In the genomic region with DNA sequence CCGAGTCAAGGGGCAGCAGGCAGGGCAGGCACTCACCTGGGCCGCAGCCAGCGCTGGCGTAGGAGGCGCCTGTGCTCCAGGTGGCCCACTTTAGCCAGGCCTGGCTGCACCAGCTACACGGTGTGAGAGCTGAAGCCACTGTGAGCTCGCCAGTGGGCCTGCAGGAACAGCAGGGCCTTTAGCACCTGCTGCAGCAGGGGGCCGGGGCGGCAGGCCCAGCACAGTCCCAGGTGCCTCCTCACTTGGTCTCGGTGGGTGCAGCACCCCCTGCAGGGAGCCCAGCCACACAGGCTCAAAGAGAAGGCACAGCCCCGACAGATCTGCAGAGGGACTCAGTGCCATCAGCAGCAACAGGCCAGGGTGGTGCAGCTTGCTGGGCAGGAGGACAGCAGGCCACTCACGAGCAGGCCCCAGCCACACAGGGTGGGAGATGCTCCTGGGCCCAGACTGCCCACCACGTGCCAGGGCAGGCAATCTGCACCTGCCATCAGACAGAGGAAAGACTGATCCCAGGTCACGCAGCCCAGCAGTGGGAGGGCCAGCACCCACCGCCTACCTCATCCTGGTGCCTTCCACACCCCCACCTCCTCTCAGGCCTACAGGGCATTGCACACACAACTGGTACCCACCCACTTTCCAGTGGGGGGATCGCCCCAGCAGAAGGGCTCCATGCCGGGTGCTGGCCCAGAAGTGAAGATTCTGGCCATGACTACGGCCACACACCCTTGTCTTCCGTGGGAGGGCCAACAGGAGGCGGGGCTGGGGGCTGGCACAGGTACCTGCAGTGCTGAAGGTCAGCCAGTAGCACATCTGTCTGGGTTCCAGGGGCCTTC, we compare ENCODE assay signal across 11 cellular contexts. TPM values are rescaled to one million over a fixed set of nuclear protein-coding genes. Genes with fewer than 3 reads are reported as not detected.
DNase-seq lines count a peak whose midpoint lies in the region; ATAC-seq and TF ChIP-seq lines count a peak whose summit lies in the region.
"Had no signal": no experiment of that assay in that cellular context is flagged by ENCODE, and none has a peak within 500 bp of the region (broad histone marks: within the 10 kb centered on the region; RNA-seq: fewer than 3 reads in every experiment).

No MANE protein-coding gene starts in this region.

- intact Hi-C loops in lower leg skin (cut with DNase I; ENCODE audit: low total_unique reads) = loop anchor here (5.0 kb wide), 1 partner anchor 606 kb away; no protein-coding TSS in a partner anchor

- H3K36me3 ChIP-seq in MM.1S (replicated peaks; ENCODE audit: insufficient read depth, low read length) = no peaks in the 10 kb centered on the region
- H3K36me3 ChIP-seq: uterus had no signal

- H3K9me2 ChIP-seq in MM.1S (replicated peaks; ENCODE audit: insufficient read depth, low read length) = no peaks in the 10 kb centered on the region

- no peak overlapping the region for H3K27ac Mint-ChIP-seq in activated naive CD4-positive, alpha-beta T cell treated with anti-CD3 and anti-CD28 coated beads, Interleukin-2, amount 50 U/mL, for 72 hours
- H3K27ac Mint-ChIP-seq in activated T-helper 17 cell treated with anti-CD3 and anti-CD28 coated beads, Interleukin-2, amount 50 U/mL, for 72 hours = no peak overlapping the region

- H3K9ac ChIP-seq in MM.1S (ENCODE audit: low read length) = no peak overlapping the region

- no peak for TF ChIP-seq POLR2A in lower leg skin (IDR thresholded peaks at IDR 0.05)

- ATAC-seq in activated naive CD4-positive, alpha-beta T cell treated with anti-CD3 and anti-CD28 coated beads, Interleukin-2, amount 50 U/mL, for 72 hours = peak; percentile 55 to 64
- ATAC-seq in activated T-helper 17 cell treated with anti-CD3 and anti-CD28 coated beads, Interleukin-2, amount 50 U/mL, for 72 hours (replicated peaks) = peak; percentile 44
- ATAC-seq in stimulated activated naive CD8-positive, alpha-beta T cell treated with anti-CD3 and anti-CD28 coated beads, Interleukin-15, Interleukin-2, amounts not matched to agents 100 U/mL and 50 U/mL, for 24 hours = no peak

- H3K4me1 ChIP-seq in MM.1S (ENCODE audit: low read length) = no peaks in the 10 kb centered on the region
- H3K4me1 ChIP-seq: uterus had no signal

- no peaks in the 10 kb centered on the region for H4K20me1 ChIP-seq in MM.1S (ENCODE audit: insufficient read depth, low read length)

- H3F3A ChIP-seq in MM.1S (ENCODE audit: insufficient read depth, low read length) = no peaks in the 10 kb centered on the region

- H3K27me3 Mint-ChIP-seq in activated T-helper 17 cell treated with anti-CD3 and anti-CD28 coated beads, Interleukin-2, amount 50 U/mL, for 72 hours = peaks cover 3% of the 10 kb centered on the region

- TF ChIP-seq CTCF in MM.1S (IDR thresholded peaks at IDR 0.05; ENCODE audit: low read length) = peak; percentile 9; the same call in 1 of the 2 replicates
- no peak for TF ChIP-seq CTCF in lower leg skin (IDR thresholded peaks at IDR 0.05)

- no peak overlapping the region for H3K4me3 Mint-ChIP-seq in activated T-helper 17 cell treated with anti-CD3 and anti-CD28 coated beads, Interleukin-2, amount 50 U/mL, for 72 hours

- peaks cover 32% of the 10 kb centered on the region for H3K27me3 ChIP-seq in MM.1S (replicated peaks; ENCODE audit: insufficient read depth, low read length)
- H3K27me3 ChIP-seq: uterus had no signal

- H2AFZ ChIP-seq in MM.1S (ENCODE audit: low read length) = no peak overlapping the region

- H3K36me3 Mint-ChIP-seq in activated naive CD4-positive, alpha-beta T cell treated with anti-CD3 and anti-CD28 coated beads, Interleukin-2, amount 50 U/mL, for 72 hours = no peaks in the 10 kb centered on the region
- no peaks in the 10 kb centered on the region for H3K36me3 Mint-ChIP-seq in activated T-helper 17 cell treated with anti-CD3 and anti-CD28 coated beads, Interleukin-2, amount 50 U/mL, for 72 hours (ENCODE audit: low read depth)

- H3K79me2 ChIP-seq in MM.1S (ENCODE audit: low read length) = no peaks in the 10 kb centered on the region

- no peaks in the 10 kb centered on the region for H3K4me1 Mint-ChIP-seq in activated T-helper 17 cell treated with anti-CD3 and anti-CD28 coated beads, Interleukin-2, amount 50 U/mL, for 72 hours

- no peaks in the 10 kb centered on the region for H3K9me3 Mint-ChIP-seq in activated naive CD4-positive, alpha-beta T cell treated with anti-CD3 and anti-CD28 coated beads, Interleukin-2, amount 50 U/mL, for 72 hours
- H3K9me3 Mint-ChIP-seq in activated T-helper 17 cell treated with anti-CD3 and anti-CD28 coated beads, Interleukin-2, amount 50 U/mL, for 72 hours = no peaks in the 10 kb centered on the region

- no peak overlapping the region for H3K27ac ChIP-seq in MM.1S (ENCODE audit: low read length)
- H3K27ac ChIP-seq: uterus had no signal

- WGBS in lower leg skin, 2 donors = 61 to 62% methylated on average over 10 to 18 of the region's 20 CpGs

- DNase-seq in activated naive CD4-positive, alpha-beta T cell treated with anti-CD3 and anti-CD28 coated beads, Interleukin-2, amount 50 U/mL, for 72 hours (ENCODE audit: low spot score in 2 of 2) = no peak
- no peak for DNase-seq in activated naive CD4-positive, alpha-beta T cell (lab: John Stamatoyannopoulos, UW)
- DNase-seq in MM.1S (no peak), lower leg skin (ENCODE audit: low spot score in 2 of 2) (no peak), GDM1 (lab: John Stamatoyannopoulos, UW) (no peak), ecto neural progenitor cell (ENCODE audit: low spot score) (no peak)
- peak; percentile 24 for DNase-seq in stimulated activated naive CD8-positive, alpha-beta T cell treated with anti-CD3 and anti-CD28 coated beads, Interleukin-15, Interleukin-2, amounts not matched to agents 100 U/mL and 50 U/mL, for 24 hours
- DNase-seq: activated CD4-positive, CD25-positive, alpha-beta regulatory T cell; uterus had no signal

- no peaks in the 10 kb centered on the region for H3K9me3 ChIP-seq in MM.1S (replicated peaks; ENCODE audit: insufficient read depth, low read length)
- H3K9me3 ChIP-seq: uterus had no signal

- H3K4me3 ChIP-seq in MM.1S (ENCODE audit: low read length) = no peak overlapping the region
- H3K4me3 ChIP-seq in lower leg skin (ENCODE audit: low read depth, poor library complexity, severe bottlenecking) = no peak overlapping the region
- H3K4me3 ChIP-seq: uterus had no signal

- H3K4me2 ChIP-seq in MM.1S (ENCODE audit: low read depth, low read length) = no peak overlapping the region

RNA-seq across cellular contexts. Expression of gene ARHGAP33, which starts 15.8 kb away (rescaled TPM):
- 100 to 1,000 TPM in 1 of 2 donors, 10 to 100 TPM in 1; 38.7 to 106 TPM for total RNA-seq in activated naive CD4-positive, alpha-beta T cell treated with anti-CD3 and anti-CD28 coated beads, Interleukin-2, amount 50 U/mL, for 72 hours
- total RNA-seq in activated T-helper 17 cell treated with anti-CD3 and anti-CD28 coated beads, Interleukin-2, amount 50 U/mL, for 72 hours = 10 to 100 TPM; 40.3 to 71.7 TPM
- 10 to 100 TPM in 2 of 4 donors, 1 to 10 TPM in 2; 3.6 to 25.7 (median 13.8) TPM for total RNA-seq in lower leg skin

RNA-seq across cellular contexts. Expression of gene PRODH2, which starts 21.4 kb away (rescaled TPM):
- total RNA-seq in activated naive CD4-positive, alpha-beta T cell treated with anti-CD3 and anti-CD28 coated beads, Interleukin-2, amount 50 U/mL, for 72 hours = not detected
- under 1 TPM in 1 of 2 donors, not detected in 1; 0.13 TPM for total RNA-seq in activated T-helper 17 cell treated with anti-CD3 and anti-CD28 coated beads, Interleukin-2, amount 50 U/mL, for 72 hours
- total RNA-seq in lower leg skin = not detected
- total RNA-seq: posterior vena cava, uterus had no signal

RNA-seq across cellular contexts. Expression of gene PROSER3, which starts 33.2 kb away (rescaled TPM):
- total RNA-seq in activated naive CD4-positive, alpha-beta T cell treated with anti-CD3 and anti-CD28 coated beads, Interleukin-2, amount 50 U/mL, for 72 hours = 10 to 100 TPM; 28.3 to 49.4 TPM
- total RNA-seq in activated T-helper 17 cell treated with anti-CD3 and anti-CD28 coated beads, Interleukin-2, amount 50 U/mL, for 72 hours = 10 to 100 TPM; 28.4 to 31.2 TPM
- 10 to 100 TPM in 3 of 4 donors, 1 to 10 TPM in 1; 9.2 to 20.4 (median 12.9) TPM for total RNA-seq in lower leg skin

RNA-seq across cellular contexts. Expression of gene HSPB6, which starts 34.4 kb away (rescaled TPM):
- under 1 TPM; 0.32 to 0.99 TPM for total RNA-seq in activated naive CD4-positive, alpha-beta T cell treated with anti-CD3 and anti-CD28 coated beads, Interleukin-2, amount 50 U/mL, for 72 hours
- not detected for total RNA-seq in activated T-helper 17 cell treated with anti-CD3 and anti-CD28 coated beads, Interleukin-2, amount 50 U/mL, for 72 hours
- 1 to 10 TPM; 2.5 to 9.4 (median 3.9) TPM for total RNA-seq in lower leg skin

RNA-seq across cellular contexts. Expression of gene LIN37, which starts 42.8 kb away (rescaled TPM):
- 10 to 100 TPM; 11.2 to 25.0 TPM for total RNA-seq in activated naive CD4-positive, alpha-beta T cell treated with anti-CD3 and anti-CD28 coated beads, Interleukin-2, amount 50 U/mL, for 72 hours
- 10 to 100 TPM; 11.0 to 20.1 TPM for total RNA-seq in activated T-helper 17 cell treated with anti-CD3 and anti-CD28 coated beads, Interleukin-2, amount 50 U/mL, for 72 hours
- 10 to 100 TPM in 2 of 4 donors, 1 to 10 TPM in 2; 4.7 to 15.0 (median 10.3) TPM for total RNA-seq in lower leg skin
